28 cellular contexts compared by ENCODE assay signal in genomic region chr17:15918261-15918660, GRCh38. TPM values are rescaled to one million over a fixed set of nuclear protein-coding genes. Genes with fewer than 3 reads are reported as not detected.
DNase-seq lines count a peak whose midpoint lies in the region; ATAC-seq, FAIRE-seq and TF ChIP-seq lines count a peak whose summit lies in the region.
"Had no signal": no experiment of that assay in that cellular context is flagged by ENCODE, and none has a peak within 500 bp of the region (broad histone marks: within the 10 kb centered on the region; RNA-seq: fewer than 3 reads in every experiment).

No MANE protein-coding gene starts in this region.

- H3K27me3 Mint-ChIP-seq in astrocyte (ENCODE audit: low read depth, unreplicated experiment) = peaks cover 4% of the 10 kb centered on the region

- POLR2A ChIA-PET in PC-3 (lab: Charles Lee; ENCODE audit: unreplicated experiment) (interaction anchor here (0.6 kb wide), 1 partner anchor 41 kb away, joined by 16 read pairs; no protein-coding TSS in a partner anchor), GM10248 (lab: Yijun Ruan, JAX) (no interaction called here)

- H3K27me3 ChIP-seq in PC-3 (ENCODE audit: low read length) (no peaks in the 10 kb centered on the region), astrocyte (ENCODE audit: insufficient read depth, low read length) (no peaks in the 10 kb centered on the region), osteoblast (ENCODE audit: insufficient read depth, low read length) (no peaks in the 10 kb centered on the region), sigmoid colon (peaks cover 0 to 10% (median 0%) of the 10 kb centered on the region in 3 donors)

- peaks cover 7% of the 10 kb centered on the region for H3K9me3 Mint-ChIP-seq in astrocyte (ENCODE audit: unreplicated experiment)
- H3K9me3 Mint-ChIP-seq: CD4-positive, alpha-beta T cell had no signal

- TF ChIP-seq CTCF in C4-2B (conservative IDR thresholded peaks at IDR 0.05) (no peak), PC-3 (conservative IDR thresholded peaks at IDR 0.05; ENCODE audit: low read depth, low read length) (0 out of 2 replicates have a peak, but pooled peaks have one; percentile 17), astrocyte (IDR thresholded peaks at IDR 0.05; ENCODE audit: insufficient read depth, low read depth, low read length) (no peak), osteoblast (IDR thresholded peaks at IDR 0.05; ENCODE audit: extremely low read depth, low read depth, low read length) (no peak), GM10248 (IDR thresholded peaks at IDR 0.05; ENCODE audit: control extremely low read depth, extremely low read depth, low read depth, missing control alignments) (no peak), sigmoid colon (IDR thresholded peaks at IDR 0.05) (no peak)

- H3K27ac ChIP-seq in C4-2B (peak overlapping the region; percentile 54), PC-3 (ENCODE audit: low read length) (peak overlapping the region; percentile 93), astrocyte (ENCODE audit: low read depth, low read length) (no peak overlapping the region), osteoblast (ENCODE audit: low read depth, low read length) (no peak overlapping the region), sigmoid colon (peak overlapping the region in 2 of 4 donors; percentile 77 to 80)
- H3K27ac ChIP-seq: BLaER1, RWPE1 had no signal

- no peak overlapping the region for H3K27ac Mint-ChIP-seq in astrocyte (ENCODE audit: unreplicated experiment)
- H3K27ac Mint-ChIP-seq: CD4-positive, alpha-beta T cell had no signal

- BruUV-seq in PC-3 (replicated peaks; lab: Mats Ljungman, UMichigan) = no TSS peak

- peak; percentile 83 for DNase-seq in PC-3
- no peak for DNase-seq in astrocyte (ENCODE audit: low read depth)
- DNase-seq in osteoblast (ENCODE audit: insufficient read length, low spot score, missing footprints) = no peak
- DNase-seq in NCI-H526 treated with DMSO at 0.1 percent for 48 hours (lab: John Stamatoyannopoulos, UW) = no peak
- DNase-seq in GM10248 (ENCODE audit: extremely low spot score) = no peak
- no peak for DNase-seq in effector CD8-positive, alpha-beta T cell (lab: John Stamatoyannopoulos, UW)
- DNase-seq in sigmoid colon = no peak
- DNase-seq: 8988T; CD4-positive, alpha-beta T cell; GOT3; Kasumi-1; MV-4-11; NCI-H1105; NCI-H1436 treated with DMSO at 0.1 percent for 48 hours; NCI-H187 treated with DMSO at 0.1 percent for 48 hours; NCI-H2107; NCI-H524; NCI-H774; NK-92 treated with Interleukin-12 subunit alpha and Interleukin-12 subunit beta, amount 100 ng/mL, for 24 hours; SHP77 had no signal

- H3K4me2 ChIP-seq in PC-3 (ENCODE audit: low read length) (peak overlapping the region; percentile 33), astrocyte (ENCODE audit: low read length) (peak overlapping the region; percentile 65), osteoblast (ENCODE audit: insufficient read depth, low read length) (no peak overlapping the region)

- no peaks in the 10 kb centered on the region for H4K20me1 ChIP-seq in PC-3 (ENCODE audit: low read length)
- H4K20me1 ChIP-seq in astrocyte (ENCODE audit: insufficient read depth, low read length) = no peaks in the 10 kb centered on the region
- no peaks in the 10 kb centered on the region for H4K20me1 ChIP-seq in osteoblast (ENCODE audit: insufficient read depth, low read length)
- H4K20me1 ChIP-seq: BLaER1 had no signal

- no peaks in the 10 kb centered on the region for H3K36me3 ChIP-seq in PC-3 (ENCODE audit: low read depth, low read length)
- H3K36me3 ChIP-seq in astrocyte (ENCODE audit: insufficient read depth, low read length) = no peaks in the 10 kb centered on the region
- H3K36me3 ChIP-seq in osteoblast (ENCODE audit: insufficient read depth, low read length) = no peaks in the 10 kb centered on the region
- H3K36me3 ChIP-seq in sigmoid colon = no peaks in the 10 kb centered on the region
- H3K36me3 ChIP-seq: BLaER1 had no signal

- H3K4me3 ChIP-seq in PC-3 (ENCODE audit: low read length) = no peak overlapping the region
- no peak overlapping the region for H3K4me3 ChIP-seq in astrocyte (ENCODE audit: insufficient read depth, low read depth, low read length)
- no peak overlapping the region for H3K4me3 ChIP-seq in osteoblast (ENCODE audit: insufficient read depth, low read length)
- no peak overlapping the region for H3K4me3 ChIP-seq in sigmoid colon
- H3K4me3 ChIP-seq: BLaER1, GM12878, K562 had no signal

- no peaks in the 10 kb centered on the region for H3K4me1 Mint-ChIP-seq in astrocyte (ENCODE audit: low read depth, unreplicated experiment)

- H3K9ac ChIP-seq in PC-3 (ENCODE audit: low read length) (peak overlapping the region; percentile 78), astrocyte (ENCODE audit: low read length) (no peak overlapping the region)
- H3K9ac ChIP-seq: BLaER1 had no signal

- H3K79me2 ChIP-seq in PC-3 (ENCODE audit: low read length) (no peaks in the 10 kb centered on the region), astrocyte (ENCODE audit: insufficient read depth, low read length) (no peaks in the 10 kb centered on the region), osteoblast (ENCODE audit: insufficient read depth, low read length) (no peaks in the 10 kb centered on the region)

- CTCF ChIA-PET in PC-3 (lab: Charles Lee) (no interaction called here), GM10248 (lab: Yijun Ruan, JAX) (no interaction called here)

- H3K4me1 ChIP-seq in PC-3 (ENCODE audit: insufficient read depth, low read length) (peaks cover 57% of the 10 kb centered on the region), astrocyte (ENCODE audit: insufficient read depth, low read length) (peaks cover 21% of the 10 kb centered on the region), osteoblast (ENCODE audit: insufficient read depth, low read length) (peaks cover 26% of the 10 kb centered on the region), sigmoid colon (peaks cover 0 to 44% (median 39%) of the 10 kb centered on the region in 4 donors)

- ATAC-seq in PC-3 = peak; percentile 39
- ATAC-seq: HCT116 had no signal

- H3K9me3 ChIP-seq in PC-3 (ENCODE audit: low read length) = no peaks in the 10 kb centered on the region
- no peaks in the 10 kb centered on the region for H3K9me3 ChIP-seq in astrocyte (ENCODE audit: insufficient read depth, low read depth, low read length)
- no peaks in the 10 kb centered on the region for H3K9me3 ChIP-seq in osteoblast (ENCODE audit: low read depth, low read length)
- no peaks in the 10 kb centered on the region for H3K9me3 ChIP-seq in sigmoid colon
- H3K9me3 ChIP-seq: BLaER1 had no signal

- no peak overlapping the region for H3K4me3 Mint-ChIP-seq in astrocyte (ENCODE audit: unreplicated experiment)
- H3K4me3 Mint-ChIP-seq: CD4-positive, alpha-beta T cell had no signal

- H2AFZ ChIP-seq in PC-3 (ENCODE audit: low read length) = 0 out of 2 replicates have a peak overlapping the region, but pooled peaks have one; percentile 28
- H2AFZ ChIP-seq in astrocyte (ENCODE audit: low read depth, low read length) = peak overlapping the region; percentile 77
- H2AFZ ChIP-seq in osteoblast (ENCODE audit: low read length) = peak overlapping the region; percentile 72

- WGBS in sigmoid colon, 2 donors = 87 to 92% methylated on average over 11 of the region's 11 CpGs

- H3F3A ChIP-seq in PC-3 (ENCODE audit: low read length, unreplicated experiment) = peaks cover 12% of the 10 kb centered on the region

- H3K36me3 Mint-ChIP-seq in astrocyte (ENCODE audit: low read depth, unreplicated experiment) = no peaks in the 10 kb centered on the region

- TF ChIP-seq EP300 in sigmoid colon (IDR thresholded peaks at IDR 0.05) = no peak

- no peak for TF ChIP-seq POLR2A in sigmoid colon (IDR thresholded peaks at IDR 0.05)

- no peaks in the 10 kb centered on the region for H3K9me2 ChIP-seq in PC-3 (replicated peaks; ENCODE audit: low read length)

- FAIRE-seq in astrocyte (lab: Jason Lieb, UNC) = no peak
- FAIRE-seq: D721Med, G401.6, GM12878, K562 had no signal

- intact Hi-C loops in PC-3 (cut with micrococcal nuclease) (no loop called here), sigmoid colon (cut with DNase I) (no loop called here)

RNA-seq across cellular contexts. Expression of gene ADORA2B, which starts 26.7 kb away (rescaled TPM):
- total RNA-seq in PC-3 (2014; rRNA removed) = 118 and 130 TPM in 2 replicates
- total RNA-seq in astrocyte = 4.0 and 5.5 TPM in 2 replicates
- 4.7 and 5.9 TPM in 2 replicates for total RNA-seq in osteoblast
- total RNA-seq in sigmoid colon = 1 to 10 TPM; 2.2 to 5.4 (median 3.9) TPM
- 10 to 100 TPM in 2 of 3 donors, 1 to 10 TPM in 1; 9.9 to 21.4 (median 12.0) TPM for polyA plus RNA-seq in sigmoid colon
- total RNA-seq: CD4-positive, alpha-beta T cell had no signal

Comparison
In these comparisons a context has a peak if more than half of its experiments do, and no peak if none do; other contexts are left out.
1. H3K27ac ChIP-seq: peak in C4-2B (single experiment) and PC-3 (single experiment); none in astrocyte (single experiment) and osteoblast (single experiment).
2. RNA of gene ADORA2B, which starts 26.7 kb away (total RNA-seq): 118 to 130 TPM in PC-3; 2.2 to 5.4 TPM in sigmoid colon, 4.7 to 5.9 TPM in osteoblast and 4.0 to 5.5 TPM in astrocyte; every median in the first group is over 10 times any median in the second.
3. Peak in every context shown above with its lines, with median percentiles within 50 percentile points of each other: H2AFZ ChIP-seq.